ENCODE assay signal across 1 cellular context in the genomic region with DNA sequence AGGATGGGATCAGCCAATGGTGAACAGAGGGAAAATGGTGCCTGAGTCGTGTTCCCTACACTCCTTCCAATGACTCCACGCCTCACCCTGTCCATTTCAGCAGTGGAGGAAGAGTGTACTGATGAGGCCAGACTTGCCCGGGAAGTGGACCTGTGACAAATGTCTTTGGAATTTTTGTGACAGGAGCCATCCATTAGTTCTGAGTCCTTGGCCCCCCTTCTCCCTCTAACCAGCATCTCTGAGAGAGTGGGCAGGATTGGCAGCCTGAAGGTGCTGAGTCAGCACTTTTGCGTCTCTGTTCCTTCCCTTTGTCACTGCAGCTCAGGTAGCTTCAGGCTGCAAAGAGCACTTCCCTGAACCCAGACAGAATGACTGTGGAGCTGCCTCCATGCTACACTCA.
TF ChIP-seq lines count a peak whose summit lies in the region.

No MANE protein-coding gene starts in this region.

TF ChIP-seq in IMR-90, 13 proteins besides CTCF, POLR2A, EP300 and RAD21:
- TF ChIP-seq MAZ (IDR thresholded peaks at IDR 0.05; ENCODE audit: borderline replicate concordance, low read depth, low read length) (no peak), CEBPB (IDR thresholded peaks at IDR 0.05; ENCODE audit: low read depth, low read length) (no peak), MAFK (IDR thresholded peaks at IDR 0.05; ENCODE audit: low read depth, low read length) (peak; percentile 100), FOS (IDR thresholded peaks at IDR 0.05; ENCODE audit: low read depth, low read length) (no peak)
